In the genomic region with DNA sequence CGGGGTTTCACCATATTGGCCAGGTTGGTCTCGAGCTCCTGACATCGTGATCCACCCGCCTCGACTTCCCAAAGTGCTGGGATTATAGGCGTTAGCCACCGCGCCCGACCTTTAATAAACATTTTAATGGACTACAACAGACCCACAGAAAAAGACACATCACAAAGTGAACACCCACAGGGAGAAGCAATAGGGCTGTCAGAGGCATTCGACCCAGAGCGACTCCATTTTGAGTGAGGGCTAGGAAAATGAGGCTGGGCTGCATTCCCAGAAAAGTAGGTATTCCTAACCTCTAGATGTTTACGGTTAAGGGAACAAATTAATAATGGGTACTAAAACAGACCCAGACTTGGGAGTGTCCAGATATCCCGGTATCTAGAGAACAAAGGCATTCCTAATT, we compare ENCODE assay signal across 8 cellular contexts. TPM values are rescaled to one million over a fixed set of nuclear protein-coding genes. Genes with fewer than 3 reads are reported as not detected.
DNase-seq lines count a peak whose midpoint lies in the region; TF ChIP-seq lines count a peak whose summit lies in the region.

No MANE protein-coding gene starts in this region.

- no peaks in the 10 kb centered on the region for H3K27me3 Mint-ChIP-seq in activated CD4-positive, alpha-beta memory T cell treated with anti-CD3 and anti-CD28 coated beads, Interleukin-2, amount 10 ng/mL, durations not matched to agents 7 days and 5 days

- H3K27ac ChIP-seq in HEK293 (ENCODE audit: extremely low read depth, low read depth, low read length) (peak overlapping the region; percentile 75), left ventricle myocardium inferior (replicated peaks) (peak overlapping the region; percentile 98)

- peak overlapping the region; percentile 87 for H3K4me3 Mint-ChIP-seq in activated CD4-positive, alpha-beta memory T cell treated with anti-CD3 and anti-CD28 coated beads, Interleukin-2, amount 10 ng/mL, durations not matched to agents 7 days and 5 days

- no peak for DNase-seq in activated CD4-positive, alpha-beta memory T cell treated with anti-CD3 and anti-CD28 coated beads, Interleukin-2, amount 10 ng/mL, durations not matched to agents 7 days and 5 days
- DNase-seq in left ventricle myocardium inferior, result no peak
- DNase-seq in GOT3 (lab: John Stamatoyannopoulos, UW), result no peak
- DNase-seq in GM20000 (ENCODE audit: low spot score), result no peak
- DNase-seq in retina, result no peak
- no peak for DNase-seq in NCI-H2171 treated with DMSO at 0.1 percent for 48 hours (lab: John Stamatoyannopoulos, UW)

- H3K4me3 ChIP-seq in HEK293 (ENCODE audit: low read depth, low read length) (peak overlapping the region; percentile 87), left ventricle myocardium inferior (peak overlapping the region; percentile 97), skeletal muscle satellite cell (ENCODE audit: low read length) (peak overlapping the region; percentile 96)

- H3K27me3 ChIP-seq in left ventricle myocardium inferior (ENCODE audit: low read depth), result no peaks in the 10 kb centered on the region
- no peaks in the 10 kb centered on the region for H3K27me3 ChIP-seq in skeletal muscle satellite cell (ENCODE audit: control insufficient read depth, insufficient read depth, low read length)

- intact Hi-C loops in left ventricle myocardium inferior (cut with micrococcal nuclease), result no loop called here

- peaks cover 40% of the 10 kb centered on the region for H3K4me1 Mint-ChIP-seq in activated CD4-positive, alpha-beta memory T cell treated with anti-CD3 and anti-CD28 coated beads, Interleukin-2, amount 10 ng/mL, durations not matched to agents 7 days and 5 days

- H3K36me3 Mint-ChIP-seq in activated CD4-positive, alpha-beta memory T cell treated with anti-CD3 and anti-CD28 coated beads, Interleukin-2, amount 10 ng/mL, durations not matched to agents 7 days and 5 days (ENCODE audit: low read depth), result peaks cover 67% of the 10 kb centered on the region

- POLR2A ChIA-PET in HEK293 (lab: Yijun Ruan, JAX), result interaction anchor here (1.1 to 1.9 kb wide), 9 partner anchors 9 to 266 kb away, joined by 3 to 13 read pairs (median 8); partner anchors contain the start of genes TRIM28, ZBTB45, ZNF497 and ZNF544
- POLR2A ChIA-PET in activated CD4-positive, alpha-beta memory T cell treated with anti-CD3 and anti-CD28 coated beads, Interleukin-2, amount 10 ng/mL, durations not matched to agents 7 days and 5 days (lab: Charles Lee), result interaction anchor here (0.7 to 2.2 kb wide), 10 partner anchors 13 to 298 kb away, joined by 3 to 16 read pairs (median 4); partner anchors contain the start of genes ZNF274, ZNF497, ZNF544 and ZNF606

- peak overlapping the region; percentile 84 for H3K4me2 ChIP-seq in skeletal muscle satellite cell (ENCODE audit: low read length)

- TF ChIP-seq CTCF in HEK293 (tag by site-specific recombination; IDR thresholded peaks at IDR 0.05) (no peak), left ventricle myocardium inferior (IDR thresholded peaks at IDR 0.05; ENCODE audit: borderline replicate concordance) (no peak), GM20000 (IDR thresholded peaks at IDR 0.05; ENCODE audit: extremely low read depth, missing control alignments) (no peak)

- peak overlapping the region; percentile 80 for H3K27ac Mint-ChIP-seq in activated CD4-positive, alpha-beta memory T cell treated with anti-CD3 and anti-CD28 coated beads, Interleukin-2, amount 10 ng/mL, durations not matched to agents 7 days and 5 days

- H3K9me3 Mint-ChIP-seq in activated CD4-positive, alpha-beta memory T cell treated with anti-CD3 and anti-CD28 coated beads, Interleukin-2, amount 10 ng/mL, durations not matched to agents 7 days and 5 days, result peaks cover 37% of the 10 kb centered on the region

- H3K36me3 ChIP-seq in HEK293 (ENCODE audit: control insufficient read depth in 2 of 2, insufficient read depth in 1 of 2, low read length in 2 of 2), result peaks cover 37 to 45% of the 10 kb centered on the region in 2 experiments
- peaks cover 43% of the 10 kb centered on the region for H3K36me3 ChIP-seq in left ventricle myocardium inferior
- peaks cover 26% of the 10 kb centered on the region for H3K36me3 ChIP-seq in skeletal muscle satellite cell (ENCODE audit: insufficient read depth, low read length)

- H3K9me3 ChIP-seq in HEK293 (ENCODE audit: control insufficient read depth, insufficient read depth, low read depth, low read length), result no peaks in the 10 kb centered on the region
- H3K9me3 ChIP-seq in left ventricle myocardium inferior (replicated peaks), result peaks cover 45% of the 10 kb centered on the region
- peaks cover 5% of the 10 kb centered on the region for H3K9me3 ChIP-seq in skeletal muscle satellite cell (replicated peaks; ENCODE audit: low read length)

- peak overlapping the region; percentile 98 for H3K9ac ChIP-seq in skeletal muscle satellite cell (ENCODE audit: low read depth, low read length)

- H3K4me1 ChIP-seq in HEK293 (ENCODE audit: control insufficient read depth, insufficient read depth, low read length), result no peaks in the 10 kb centered on the region
- peaks cover 44% of the 10 kb centered on the region for H3K4me1 ChIP-seq in left ventricle myocardium inferior
- H3K4me1 ChIP-seq in skeletal muscle satellite cell (ENCODE audit: control insufficient read depth, insufficient read depth, low read length), result peaks cover 6% of the 10 kb centered on the region

- CTCF ChIA-PET in HEK293 (lab: Yijun Ruan, JAX), result interaction anchor here (0.7 kb wide), 1 partner anchor 261 kb away, joined by 4 read pairs; no protein-coding TSS in a partner anchor
- CTCF ChIA-PET in activated CD4-positive, alpha-beta memory T cell treated with anti-CD3 and anti-CD28 coated beads, Interleukin-2, amount 10 ng/mL, durations not matched to agents 7 days and 5 days (lab: Charles Lee), result interaction anchor here (1.2 kb wide), 1 partner anchor 242 kb away, joined by 3 read pairs; the partner anchor contains the start of gene ZBTB45

TF ChIP-seq in HEK293, 187 proteins besides CTCF, POLR2A, EP300 and RAD21 (continues in another document):
- TF ChIP-seq ZNF416 (tag by site-specific recombination; IDR thresholded peaks at IDR 0.05) (no peak), ZNF623 (tag by site-specific recombination; IDR thresholded peaks at IDR 0.05) (no peak), ZBTB48 (tag by site-specific recombination; IDR thresholded peaks at IDR 0.05) (no peak), WT1 (tag by site-specific recombination; IDR thresholded peaks at IDR 0.05) (no peak), ZNF658 (tag by site-specific recombination; IDR thresholded peaks at IDR 0.05) (no peak), ZNF280C (tag by site-specific recombination; IDR thresholded peaks at IDR 0.05) (no peak), MZF1 (tag by site-specific recombination; IDR thresholded peaks at IDR 0.05; ENCODE audit: borderline replicate concordance) (no peak), SCRT1 (tag by site-specific recombination; IDR thresholded peaks at IDR 0.05; ENCODE audit: borderline replicate concordance) (no peak), ZNF174 (tag by site-specific recombination; IDR thresholded peaks at IDR 0.05) (no peak), KLF17 (tag by site-specific recombination; IDR thresholded peaks at IDR 0.05) (no peak), ZIC2 (tag by site-specific recombination; IDR thresholded peaks at IDR 0.05) (no peak), GLI2 (tag by site-specific recombination; IDR thresholded peaks at IDR 0.05; ENCODE audit: borderline replicate concordance, low read depth) (no peak), ZNF292 (tag by site-specific recombination; IDR thresholded peaks at IDR 0.05; ENCODE audit: borderline replicate concordance, low read depth) (no peak)

RNA-seq across cellular contexts. Expression of gene ZNF8, which starts 1.0 kb away (rescaled TPM):
- total RNA-seq in activated CD4-positive, alpha-beta memory T cell treated with anti-CD3 and anti-CD28 coated beads, Interleukin-2, amount 10 ng/mL, durations not matched to agents 7 days and 5 days, result 1 to 10 TPM; 4.5 TPM
- 4.9 TPM for total RNA-seq in left ventricle myocardium inferior
- total RNA-seq in skeletal muscle satellite cell (2012; rRNA removed), result 5.1 and 5.2 TPM in 2 replicates

RNA-seq across cellular contexts. Expression of gene ERVK3-1, which starts 27.4 kb away (rescaled TPM):
- 10 to 100 TPM; 53.8 to 60.1 TPM for total RNA-seq in activated CD4-positive, alpha-beta memory T cell treated with anti-CD3 and anti-CD28 coated beads, Interleukin-2, amount 10 ng/mL, durations not matched to agents 7 days and 5 days
- total RNA-seq in left ventricle myocardium inferior, result 22.7 TPM
- 34.2 and 36.5 TPM in 2 replicates for total RNA-seq in skeletal muscle satellite cell (2012; rRNA removed)

RNA-seq across cellular contexts. Expression of gene ZNF544, which starts 49.0 kb away (rescaled TPM):
- 10 to 100 TPM; 47.5 to 50.0 TPM for total RNA-seq in activated CD4-positive, alpha-beta memory T cell treated with anti-CD3 and anti-CD28 coated beads, Interleukin-2, amount 10 ng/mL, durations not matched to agents 7 days and 5 days
- 24.0 TPM for total RNA-seq in left ventricle myocardium inferior
- total RNA-seq in skeletal muscle satellite cell (2012; rRNA removed), result 36.8 and 37.6 TPM in 2 replicates

RNA-seq across cellular contexts. Expression of gene ZSCAN22, which starts 49.0 kb away (rescaled TPM):
- 1 to 10 TPM; 5.4 to 5.7 TPM for total RNA-seq in activated CD4-positive, alpha-beta memory T cell treated with anti-CD3 and anti-CD28 coated beads, Interleukin-2, amount 10 ng/mL, durations not matched to agents 7 days and 5 days
- total RNA-seq in left ventricle myocardium inferior, result 1.8 TPM
- total RNA-seq in skeletal muscle satellite cell (2012; rRNA removed), result 2.8 and 3.3 TPM in 2 replicates
